In genomic region chr16:85865-86264, GRCh38 we compare ENCODE assay signal across 1 cellular context.
TF ChIP-seq lines count a peak whose summit lies in the region.

No MANE protein-coding gene starts in this region.

TF ChIP-seq in HCT116, 20 proteins besides CTCF, POLR2A, EP300 and RAD21 (continued from another document):
- TF ChIP-seq CEBPB (IDR thresholded peaks at IDR 0.05; ENCODE audit: low read depth) (no peak), JUND (IDR thresholded peaks at IDR 0.05) (no peak)
